In the genomic region with DNA sequence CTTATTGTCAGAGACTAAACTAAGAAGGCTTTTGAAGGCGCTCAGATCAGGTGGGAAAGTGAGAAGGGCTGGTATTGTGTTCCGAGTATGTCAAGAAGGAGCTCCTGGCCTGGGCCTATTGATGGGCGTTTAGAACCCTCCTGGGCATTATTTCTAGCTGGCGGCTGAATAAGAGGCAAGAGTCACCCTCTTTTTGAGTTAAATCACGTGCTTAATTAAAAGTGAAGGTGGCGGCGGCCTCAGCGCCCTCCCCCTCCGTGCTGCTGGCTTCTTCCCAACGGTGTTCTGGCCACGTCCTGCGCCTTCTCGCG, we compare ENCODE assay signal across 1 cellular context.
A peak's percentile ranks its signal among the peaks of the same experiment; 100 is the strongest.
TF ChIP-seq lines count a peak whose summit lies in the region.

No MANE protein-coding gene starts in this region.

TF ChIP-seq in H1, 55 proteins besides CTCF, POLR2A, EP300 and RAD21:
- TF ChIP-seq, protein P1, sequence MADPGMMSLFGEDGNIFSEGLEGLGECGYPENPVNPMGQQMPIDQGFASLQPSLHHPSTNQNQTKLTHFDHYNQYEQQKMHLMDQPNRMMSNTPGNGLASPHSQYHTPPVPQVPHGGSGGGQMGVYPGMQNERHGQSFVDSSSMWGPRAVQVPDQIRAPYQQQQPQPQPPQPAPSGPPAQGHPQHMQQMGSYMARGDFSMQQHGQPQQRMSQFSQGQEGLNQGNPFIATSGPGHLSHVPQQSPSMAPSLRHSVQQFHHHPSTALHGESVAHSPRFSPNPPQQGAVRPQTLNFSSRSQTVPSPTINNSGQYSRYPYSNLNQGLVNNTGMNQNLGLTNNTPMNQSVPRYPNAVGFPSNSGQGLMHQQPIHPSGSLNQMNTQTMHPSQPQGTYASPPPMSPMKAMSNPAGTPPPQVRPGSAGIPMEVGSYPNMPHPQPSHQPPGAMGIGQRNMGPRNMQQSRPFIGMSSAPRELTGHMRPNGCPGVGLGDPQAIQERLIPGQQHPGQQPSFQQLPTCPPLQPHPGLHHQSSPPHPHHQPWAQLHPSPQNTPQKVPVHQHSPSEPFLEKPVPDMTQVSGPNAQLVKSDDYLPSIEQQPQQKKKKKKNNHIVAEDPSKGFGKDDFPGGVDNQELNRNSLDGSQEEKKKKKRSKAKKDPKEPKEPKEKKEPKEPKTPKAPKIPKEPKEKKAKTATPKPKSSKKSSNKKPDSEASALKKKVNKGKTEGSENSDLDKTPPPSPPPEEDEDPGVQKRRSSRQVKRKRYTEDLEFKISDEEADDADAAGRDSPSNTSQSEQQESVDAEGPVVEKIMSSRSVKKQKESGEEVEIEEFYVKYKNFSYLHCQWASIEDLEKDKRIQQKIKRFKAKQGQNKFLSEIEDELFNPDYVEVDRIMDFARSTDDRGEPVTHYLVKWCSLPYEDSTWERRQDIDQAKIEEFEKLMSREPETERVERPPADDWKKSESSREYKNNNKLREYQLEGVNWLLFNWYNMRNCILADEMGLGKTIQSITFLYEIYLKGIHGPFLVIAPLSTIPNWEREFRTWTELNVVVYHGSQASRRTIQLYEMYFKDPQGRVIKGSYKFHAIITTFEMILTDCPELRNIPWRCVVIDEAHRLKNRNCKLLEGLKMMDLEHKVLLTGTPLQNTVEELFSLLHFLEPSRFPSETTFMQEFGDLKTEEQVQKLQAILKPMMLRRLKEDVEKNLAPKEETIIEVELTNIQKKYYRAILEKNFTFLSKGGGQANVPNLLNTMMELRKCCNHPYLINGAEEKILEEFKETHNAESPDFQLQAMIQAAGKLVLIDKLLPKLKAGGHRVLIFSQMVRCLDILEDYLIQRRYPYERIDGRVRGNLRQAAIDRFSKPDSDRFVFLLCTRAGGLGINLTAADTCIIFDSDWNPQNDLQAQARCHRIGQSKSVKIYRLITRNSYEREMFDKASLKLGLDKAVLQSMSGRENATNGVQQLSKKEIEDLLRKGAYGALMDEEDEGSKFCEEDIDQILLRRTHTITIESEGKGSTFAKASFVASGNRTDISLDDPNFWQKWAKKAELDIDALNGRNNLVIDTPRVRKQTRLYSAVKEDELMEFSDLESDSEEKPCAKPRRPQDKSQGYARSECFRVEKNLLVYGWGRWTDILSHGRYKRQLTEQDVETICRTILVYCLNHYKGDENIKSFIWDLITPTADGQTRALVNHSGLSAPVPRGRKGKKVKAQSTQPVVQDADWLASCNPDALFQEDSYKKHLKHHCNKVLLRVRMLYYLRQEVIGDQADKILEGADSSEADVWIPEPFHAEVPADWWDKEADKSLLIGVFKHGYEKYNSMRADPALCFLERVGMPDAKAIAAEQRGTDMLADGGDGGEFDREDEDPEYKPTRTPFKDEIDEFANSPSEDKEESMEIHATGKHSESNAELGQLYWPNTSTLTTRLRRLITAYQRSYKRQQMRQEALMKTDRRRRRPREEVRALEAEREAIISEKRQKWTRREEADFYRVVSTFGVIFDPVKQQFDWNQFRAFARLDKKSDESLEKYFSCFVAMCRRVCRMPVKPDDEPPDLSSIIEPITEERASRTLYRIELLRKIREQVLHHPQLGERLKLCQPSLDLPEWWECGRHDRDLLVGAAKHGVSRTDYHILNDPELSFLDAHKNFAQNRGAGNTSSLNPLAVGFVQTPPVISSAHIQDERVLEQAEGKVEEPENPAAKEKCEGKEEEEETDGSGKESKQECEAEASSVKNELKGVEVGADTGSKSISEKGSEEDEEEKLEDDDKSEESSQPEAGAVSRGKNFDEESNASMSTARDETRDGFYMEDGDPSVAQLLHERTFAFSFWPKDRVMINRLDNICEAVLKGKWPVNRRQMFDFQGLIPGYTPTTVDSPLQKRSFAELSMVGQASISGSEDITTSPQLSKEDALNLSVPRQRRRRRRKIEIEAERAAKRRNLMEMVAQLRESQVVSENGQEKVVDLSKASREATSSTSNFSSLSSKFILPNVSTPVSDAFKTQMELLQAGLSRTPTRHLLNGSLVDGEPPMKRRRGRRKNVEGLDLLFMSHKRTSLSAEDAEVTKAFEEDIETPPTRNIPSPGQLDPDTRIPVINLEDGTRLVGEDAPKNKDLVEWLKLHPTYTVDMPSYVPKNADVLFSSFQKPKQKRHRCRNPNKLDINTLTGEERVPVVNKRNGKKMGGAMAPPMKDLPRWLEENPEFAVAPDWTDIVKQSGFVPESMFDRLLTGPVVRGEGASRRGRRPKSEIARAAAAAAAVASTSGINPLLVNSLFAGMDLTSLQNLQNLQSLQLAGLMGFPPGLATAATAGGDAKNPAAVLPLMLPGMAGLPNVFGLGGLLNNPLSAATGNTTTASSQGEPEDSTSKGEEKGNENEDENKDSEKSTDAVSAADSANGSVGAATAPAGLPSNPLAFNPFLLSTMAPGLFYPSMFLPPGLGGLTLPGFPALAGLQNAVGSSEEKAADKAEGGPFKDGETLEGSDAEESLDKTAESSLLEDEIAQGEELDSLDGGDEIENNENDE (IDR thresholded peaks at IDR 0.05; ENCODE audit: insufficient replicate concordance, low read length) = no peak
- no peak for TF ChIP-seq HDAC2 (IDR thresholded peaks at IDR 0.05; ENCODE audit: borderline replicate concordance in 1 of 2, low read depth in 2 of 2, low read length in 2 of 2)
- no peak for TF ChIP-seq SIRT6 (IDR thresholded peaks at IDR 0.05; ENCODE audit: low read length)
- TF ChIP-seq GTF2F1 (IDR thresholded peaks at IDR 0.05; ENCODE audit: borderline replicate concordance, low read depth, low read length) = no peak
- no peak for TF ChIP-seq MAFK (IDR thresholded peaks at IDR 0.05; ENCODE audit: low read depth, low read length)
- TF ChIP-seq, protein P2, sequence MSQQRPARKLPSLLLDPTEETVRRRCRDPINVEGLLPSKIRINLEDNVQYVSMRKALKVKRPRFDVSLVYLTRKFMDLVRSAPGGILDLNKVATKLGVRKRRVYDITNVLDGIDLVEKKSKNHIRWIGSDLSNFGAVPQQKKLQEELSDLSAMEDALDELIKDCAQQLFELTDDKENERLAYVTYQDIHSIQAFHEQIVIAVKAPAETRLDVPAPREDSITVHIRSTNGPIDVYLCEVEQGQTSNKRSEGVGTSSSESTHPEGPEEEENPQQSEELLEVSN (IDR thresholded peaks at IDR 0.05) = 0 out of 2 replicates have a peak, but pooled peaks have one; percentile 18
- TF ChIP-seq CBX5 (IDR thresholded peaks at IDR 0.05; ENCODE audit: low read depth, low read length) = no peak
- no peak for TF ChIP-seq PHF8 (conservative IDR thresholded peaks at IDR 0.05; ENCODE audit: low read depth, low read length)
- TF ChIP-seq EGR1 (IDR thresholded peaks at IDR 0.05; ENCODE audit: borderline replicate concordance, low read depth, low read length) = no peak
- 0 out of 2 replicates have a peak, but pooled peaks have one; percentile 41 for TF ChIP-seq TAF1 (IDR thresholded peaks at IDR 0.05; ENCODE audit: low read depth, low read length)
- TF ChIP-seq, protein P3, sequence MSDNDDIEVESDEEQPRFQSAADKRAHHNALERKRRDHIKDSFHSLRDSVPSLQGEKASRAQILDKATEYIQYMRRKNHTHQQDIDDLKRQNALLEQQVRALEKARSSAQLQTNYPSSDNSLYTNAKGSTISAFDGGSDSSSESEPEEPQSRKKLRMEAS (IDR thresholded peaks at IDR 0.05) = peak; percentile 72
- no peak for TF ChIP-seq CHD1 (IDR thresholded peaks at IDR 0.05; ENCODE audit: low read depth, low read length)
- TF ChIP-seq KDM4A (IDR thresholded peaks at IDR 0.05; ENCODE audit: low read depth, low read length, severe bottlenecking) = no peak
- no peak for TF ChIP-seq BACH1 (IDR thresholded peaks at IDR 0.05; ENCODE audit: low read length)
